In the genomic region with DNA sequence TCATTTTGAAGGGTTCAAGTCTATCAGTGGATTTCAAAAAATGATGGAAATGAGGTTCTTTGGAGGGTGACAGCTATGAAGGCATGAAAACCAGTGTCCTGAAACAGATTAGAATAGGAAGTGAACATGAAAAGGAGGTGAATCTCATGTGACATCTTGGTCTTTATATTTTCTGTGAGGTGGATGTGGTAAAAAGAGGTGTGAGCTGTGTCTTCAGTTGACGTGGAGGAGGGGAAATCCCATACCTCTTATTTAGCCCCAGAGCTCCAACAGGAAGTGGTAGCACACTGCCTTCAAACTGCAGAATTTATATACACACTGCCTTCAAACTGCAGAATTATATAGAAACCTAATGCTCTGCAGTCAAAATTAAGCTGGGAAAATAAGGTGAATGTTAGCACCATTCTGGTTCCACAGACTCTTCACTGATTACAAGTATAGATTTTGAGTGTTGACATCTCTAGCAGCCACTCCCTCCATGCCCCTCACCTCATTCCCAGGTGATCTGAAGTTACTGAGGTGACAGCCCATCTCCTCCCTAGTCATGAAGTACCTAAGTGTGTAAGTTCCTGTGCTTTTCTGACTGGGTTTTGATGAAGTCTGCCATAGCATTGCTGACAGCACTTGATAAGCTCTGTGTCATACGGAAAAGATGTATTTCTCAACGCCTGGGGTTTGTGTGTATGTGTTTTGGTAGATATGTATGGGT, we compare ENCODE assay signal across 7 cellular contexts. TPM values are rescaled to one million over a fixed set of nuclear protein-coding genes. Genes with fewer than 3 reads are reported as not detected.
DNase-seq lines count a peak whose midpoint lies in the region; ATAC-seq and TF ChIP-seq lines count a peak whose summit lies in the region.

No MANE protein-coding gene starts in this region.

- H3K9me3 Mint-ChIP-seq in activated T-helper 17 cell treated with anti-CD3 and anti-CD28 coated beads, Interleukin-2, amount 50 U/mL, for 72 hours: no peaks in the 10 kb centered on the region

- peak overlapping the region; percentile 92 for H3K4me3 Mint-ChIP-seq in activated T-helper 17 cell treated with anti-CD3 and anti-CD28 coated beads, Interleukin-2, amount 50 U/mL, for 72 hours

- H3K36me3 Mint-ChIP-seq in activated T-helper 17 cell treated with anti-CD3 and anti-CD28 coated beads, Interleukin-2, amount 50 U/mL, for 72 hours (ENCODE audit: low read depth): peaks cover 79% of the 10 kb centered on the region

- H3K36me3 ChIP-seq in HUES48 (ENCODE audit: control insufficient read depth, insufficient read depth, low read length) (no peaks in the 10 kb centered on the region), neutrophil (no peaks in the 10 kb centered on the region), MG63 (no peaks in the 10 kb centered on the region)

- DNase-seq in MG63: no peak
- no peak for DNase-seq in kidney tubule cell (ENCODE audit: low spot score)
- no peak for DNase-seq in globus pallidus (ENCODE audit: low spot score)

- peak; percentile 33 for ATAC-seq in GM21367 (IDR thresholded peaks at IDR 0.05; ENCODE audit: unreplicated experiment)
- ATAC-seq in activated T-helper 17 cell treated with anti-CD3 and anti-CD28 coated beads, Interleukin-2, amount 50 U/mL, for 72 hours (replicated peaks): peak; percentile 61

- H3K9me3 ChIP-seq in HUES48 (ENCODE audit: control insufficient read depth, insufficient read depth, low read length): no peaks in the 10 kb centered on the region
- H3K9me3 ChIP-seq in neutrophil: no peaks in the 10 kb centered on the region
- H3K9me3 ChIP-seq in MG63: no peaks in the 10 kb centered on the region

- H3K27me3 Mint-ChIP-seq in activated T-helper 17 cell treated with anti-CD3 and anti-CD28 coated beads, Interleukin-2, amount 50 U/mL, for 72 hours: no peaks in the 10 kb centered on the region

- peak overlapping the region; percentile 90 for H3K27ac Mint-ChIP-seq in activated T-helper 17 cell treated with anti-CD3 and anti-CD28 coated beads, Interleukin-2, amount 50 U/mL, for 72 hours

- H3K4me1 Mint-ChIP-seq in activated T-helper 17 cell treated with anti-CD3 and anti-CD28 coated beads, Interleukin-2, amount 50 U/mL, for 72 hours: peaks cover 56% of the 10 kb centered on the region

- H3K27me3 ChIP-seq in HUES48 (ENCODE audit: control insufficient read depth, insufficient read depth, low read length) (no peaks in the 10 kb centered on the region), neutrophil (peaks cover 13% of the 10 kb centered on the region), MG63 (no peaks in the 10 kb centered on the region)

- H3K4me1 ChIP-seq in HUES48 (ENCODE audit: control insufficient read depth, insufficient read depth, low read length): peaks cover 53% of the 10 kb centered on the region
- peaks cover 76 to 79% of the 10 kb centered on the region in 2 experiments for H3K4me1 ChIP-seq in neutrophil (ENCODE audit: control insufficient read depth in 1 of 2, insufficient read depth in 1 of 2, low read depth in 1 of 2, low read length in 1 of 2)

- peak overlapping the region; percentile 93; the same call in 1 of the 2 replicates for H3K4me3 ChIP-seq in HUES48 (ENCODE audit: low read depth, low read length)
- peak overlapping the region; percentile 91 to 94 for H3K4me3 ChIP-seq in neutrophil (ENCODE audit: low read depth in 1 of 2, low read length in 1 of 2)
- H3K4me3 ChIP-seq in MG63: no peak overlapping the region

- no peak for TF ChIP-seq CTCF in neutrophil (IDR thresholded peaks at IDR 0.05)

- H3K27ac ChIP-seq in HUES48 (ENCODE audit: low read depth, low read length) (no peak overlapping the region), neutrophil (peak overlapping the region; percentile 95)

- H3K9ac ChIP-seq in HUES48 (ENCODE audit: low read depth, low read length): no peak overlapping the region

RNA-seq across cellular contexts. Expression of a gene that starts 2.6 kb away (rescaled TPM):
- 100 to 1,000 TPM in 1 of 2 donors, 10 to 100 TPM in 1; 68.1 to 185 TPM for total RNA-seq in activated T-helper 17 cell treated with anti-CD3 and anti-CD28 coated beads, Interleukin-2, amount 50 U/mL, for 72 hours
- 14.4 and 16.0 TPM in 2 replicates for total RNA-seq in MG63 (2014; rRNA removed; shearing (Covaris generic); ENCODE audit: low replicate concordance)

RNA-seq across cellular contexts. Expression of a gene that starts 34.8 kb away (rescaled TPM):
- total RNA-seq in activated T-helper 17 cell treated with anti-CD3 and anti-CD28 coated beads, Interleukin-2, amount 50 U/mL, for 72 hours: 100 to 1,000 TPM; 187 to 240 TPM
- total RNA-seq in MG63 (2014; rRNA removed; shearing (Covaris generic); ENCODE audit: low replicate concordance): 42.6 and 193 TPM in 2 replicates
